ENCODE assay signal across 8 cellular contexts in genomic region chr7:38178004-38178694, GRCh38. TPM values are rescaled to one million over a fixed set of nuclear protein-coding genes. Genes with fewer than 3 reads are reported as not detected.
A peak's percentile ranks its signal among the peaks of the same experiment; 100 is the strongest.
DNase-seq lines count a peak whose midpoint lies in the region; ATAC-seq and TF ChIP-seq lines count a peak whose summit lies in the region.

STARD3NL (plus strand) TSS chr7:38178245; CDS start chr7:38207505, 29,260 bp downstream.

- TF ChIP-seq CTCF in RWPE2 (IDR thresholded peaks at IDR 0.05; ENCODE audit: poor library complexity, severe bottlenecking) (no peak), fibroblast of mammary gland (conservative IDR thresholded peaks at IDR 0.05; ENCODE audit: control insufficient read depth, insufficient read depth, low read depth, low read length) (no peak)

- H3K4me1 ChIP-seq in RWPE2 (ENCODE audit: insufficient read depth, poor library complexity, severe bottlenecking), result peaks cover 22% of the 10 kb centered on the region

- intact Hi-C loops in activated T-helper 2 cell treated with anti-CD3 and anti-CD28 coated beads, Interferon-gamma antibody, Interleukin-2, Interleukin-4, amounts not matched to agents 10 μg/mL and 5 μg/mL and 100 μg/mL, durations not matched to agents 14 hours and 24 hours and 36 hours (cut with micrococcal nuclease), result loop anchor here (2.0 to 5.0 kb wide), 3 partner anchors 43 to 191 kb away; no protein-coding TSS in a partner anchor

- no peaks in the 10 kb centered on the region for H3K36me3 ChIP-seq in RWPE2 (ENCODE audit: low read depth)

- H3K4me3 ChIP-seq in RWPE2 (ENCODE audit: severe bottlenecking) (peak within 1 kb of the TSS; percentile 86), fibroblast of mammary gland (ENCODE audit: control insufficient read depth, low read depth, low read length) (peak within 1 kb of the TSS; percentile 88)

- H3K4me3 Mint-ChIP-seq in activated T-helper 2 cell treated with anti-CD3 and anti-CD28 coated beads, Interferon-gamma antibody, Interleukin-2, Interleukin-4, amounts not matched to agents 10 μg/mL and 5 μg/mL and 100 μg/mL, durations not matched to agents 14 hours and 24 hours and 36 hours (ENCODE audit: low read depth), result peak within 1 kb of the TSS; percentile 95
- H3K4me3 Mint-ChIP-seq in naive thymus-derived CD8-positive, alpha-beta T cell, result peak within 1 kb of the TSS; percentile 91 to 99 (median 98)

- peak within 1 kb of the TSS; percentile 15 for H3K27ac ChIP-seq in RWPE2 (ENCODE audit: poor library complexity, severe bottlenecking)

- H3K27me3 Mint-ChIP-seq in activated T-helper 2 cell treated with anti-CD3 and anti-CD28 coated beads, Interferon-gamma antibody, Interleukin-2, Interleukin-4, amounts not matched to agents 10 μg/mL and 5 μg/mL and 100 μg/mL, durations not matched to agents 14 hours and 24 hours and 36 hours (ENCODE audit: low read depth), result no peaks in the 10 kb centered on the region
- H3K27me3 Mint-ChIP-seq in naive thymus-derived CD8-positive, alpha-beta T cell, result peaks cover 0 to 15% (median 8%) of the 10 kb centered on the region in 5 donors

- H3K9me3 Mint-ChIP-seq in activated T-helper 2 cell treated with anti-CD3 and anti-CD28 coated beads, Interferon-gamma antibody, Interleukin-2, Interleukin-4, amounts not matched to agents 10 μg/mL and 5 μg/mL and 100 μg/mL, durations not matched to agents 14 hours and 24 hours and 36 hours, result peaks cover 12% of the 10 kb centered on the region
- H3K9me3 Mint-ChIP-seq in naive thymus-derived CD8-positive, alpha-beta T cell, result no peaks in the 10 kb centered on the region

- DNase-seq in EL (peak; percentile 100), H4 (ENCODE audit: low spot score) (peak; percentile 100), LoVo (ENCODE audit: low spot score) (peak; percentile 100), RWPE2 (ENCODE audit: low spot score) (peak; percentile 100), fibroblast of mammary gland (ENCODE audit: low read depth) (peak; percentile 100)
- peak; percentile 87 for DNase-seq in activated T-helper 2 cell treated with anti-CD3 and anti-CD28 coated beads, Interferon-gamma antibody, Interleukin-2, Interleukin-4, amounts not matched to agents 10 μg/mL and 5 μg/mL and 100 μg/mL, durations not matched to agents 14 hours and 24 hours and 36 hours (ENCODE audit: low spot score)
- peak; percentile 74 to 97 (median 92) for DNase-seq in naive thymus-derived CD8-positive, alpha-beta T cell
- peak; percentile 74 to 90 (median 88) for DNase-seq in stimulated activated naive CD4-positive, alpha-beta T cell (lab: John Stamatoyannopoulos, UW)

- H3K27ac Mint-ChIP-seq in activated T-helper 2 cell treated with anti-CD3 and anti-CD28 coated beads, Interferon-gamma antibody, Interleukin-2, Interleukin-4, amounts not matched to agents 10 μg/mL and 5 μg/mL and 100 μg/mL, durations not matched to agents 14 hours and 24 hours and 36 hours, result peak within 1 kb of the TSS; percentile 89
- H3K27ac Mint-ChIP-seq in naive thymus-derived CD8-positive, alpha-beta T cell, result peak within 1 kb of the TSS; percentile 89 to 98 (median 96)

- no peaks in the 10 kb centered on the region for H3K27me3 ChIP-seq in RWPE2 (ENCODE audit: insufficient read depth, poor library complexity, severe bottlenecking)

- H3K4me1 Mint-ChIP-seq in activated T-helper 2 cell treated with anti-CD3 and anti-CD28 coated beads, Interferon-gamma antibody, Interleukin-2, Interleukin-4, amounts not matched to agents 10 μg/mL and 5 μg/mL and 100 μg/mL, durations not matched to agents 14 hours and 24 hours and 36 hours (ENCODE audit: low read depth), result peaks cover 36% of the 10 kb centered on the region
- peaks cover 23 to 41% (median 33%) of the 10 kb centered on the region in 4 donors for H3K4me1 Mint-ChIP-seq in naive thymus-derived CD8-positive, alpha-beta T cell

- H3K9me3 ChIP-seq in RWPE2 (ENCODE audit: severe bottlenecking), result no peaks in the 10 kb centered on the region

- H3K36me3 Mint-ChIP-seq in activated T-helper 2 cell treated with anti-CD3 and anti-CD28 coated beads, Interferon-gamma antibody, Interleukin-2, Interleukin-4, amounts not matched to agents 10 μg/mL and 5 μg/mL and 100 μg/mL, durations not matched to agents 14 hours and 24 hours and 36 hours (ENCODE audit: low read depth), result peaks cover 7% of the 10 kb centered on the region
- H3K36me3 Mint-ChIP-seq in naive thymus-derived CD8-positive, alpha-beta T cell, result peaks cover 0 to under 1% (median 0%) of the 10 kb centered on the region in 3 donors

- POLR2A ChIA-PET in naive thymus-derived CD8-positive, alpha-beta T cell (lab: Charles Lee), result interaction anchor here (0.6 to 1.0 kb wide), 4 partner anchors 37 to 192 kb away, joined by 3 read pairs; no protein-coding TSS in a partner anchor

- ATAC-seq in RWPE2 (ENCODE audit: low read depth), result peak; percentile 99
- peak; percentile 95 to 97 for ATAC-seq in naive thymus-derived CD8-positive, alpha-beta T cell

RNA-seq across cellular contexts. Expression of gene STARD3NL, which starts in this region (rescaled TPM):
- 214 and 267 TPM in 2 replicates for total RNA-seq in H4 (2014; rRNA removed; shearing (Covaris generic))
- 39.2 and 42.4 TPM in 2 replicates for total RNA-seq in activated T-helper 2 cell treated with anti-CD3 and anti-CD28 coated beads, Interferon-gamma antibody, Interleukin-2, Interleukin-4, amounts not matched to agents 10 μg/mL and 5 μg/mL and 100 μg/mL, durations not matched to agents 14 hours and 24 hours and 36 hours
- 10 to 100 TPM; 12.8 TPM for total RNA-seq in naive thymus-derived CD8-positive, alpha-beta T cell
- 10 to 100 TPM; 26.4 to 35.4 (median 32.8) TPM for polyA plus RNA-seq in naive thymus-derived CD8-positive, alpha-beta T cell

Comparison
In these comparisons a context has a peak if more than half of its experiments do, and no peak if none do; other contexts are left out.
1. Peak in every context shown above with its lines: DNase-seq, ATAC-seq, H3K4me3 ChIP-seq and H3K27ac ChIP-seq.